8 cellular contexts compared by ENCODE assay signal in genomic region chr7:2558620-2559282, GRCh38. TPM values are rescaled to one million over a fixed set of nuclear protein-coding genes. Genes with fewer than 3 reads are reported as not detected.
DNase-seq lines count a peak whose midpoint lies in the region; ATAC-seq and TF ChIP-seq lines count a peak whose summit lies in the region.

IQCE (plus strand) TSS chr7:2558979; CDS start chr7:2559182, 203 bp downstream.

- peak within 1 kb of the TSS; percentile 77 for H3K4me3 Mint-ChIP-seq in activated CD4-positive, alpha-beta memory T cell treated with anti-CD3 and anti-CD28 coated beads for 36 hours

- no peak within 1 kb of the TSS for H3K27ac Mint-ChIP-seq in activated CD4-positive, alpha-beta memory T cell treated with anti-CD3 and anti-CD28 coated beads for 36 hours

- TF ChIP-seq CTCF in dorsolateral prefrontal cortex (IDR thresholded peaks at IDR 0.05 in 54 of 56, conservative IDR thresholded peaks at IDR 0.05 in 2 of 56; ENCODE audit: low read depth in 1 of 56, partially characterized antibody in 56 of 56) (peak in 14 of 56 donors; percentile 4 to 45 (median 20)), liver (IDR thresholded peaks at IDR 0.05; ENCODE audit: low read depth, low read length, missing input control) (no peak)

- peaks cover 3% of the 10 kb centered on the region for H3K36me3 Mint-ChIP-seq in activated CD4-positive, alpha-beta memory T cell treated with anti-CD3 and anti-CD28 coated beads for 36 hours

- CTCF ChIA-PET in activated CD4-positive, alpha-beta memory T cell treated with anti-CD3 and anti-CD28 coated beads for 36 hours (lab: Charles Lee) = interaction anchor here (0.7 to 2.4 kb wide), 3 partner anchors 35 to 152 kb away, joined by 4 to 9 read pairs (median 4); no protein-coding TSS in a partner anchor

- no peaks in the 10 kb centered on the region for H3K27me3 Mint-ChIP-seq in activated CD4-positive, alpha-beta memory T cell treated with anti-CD3 and anti-CD28 coated beads for 36 hours

- POLR2A ChIA-PET in activated CD4-positive, alpha-beta memory T cell treated with anti-CD3 and anti-CD28 coated beads for 36 hours (lab: Charles Lee) = interaction anchor here (1.3 kb wide), 1 partner anchor 152 kb away, joined by 3 read pairs; no protein-coding TSS in a partner anchor

- H3K9me3 ChIP-seq in liver (ENCODE audit: control insufficient read depth in 4 of 4, low read length in 3 of 4) = no peaks in the 10 kb centered on the region

- TF ChIP-seq RAD21 in liver (IDR thresholded peaks at IDR 0.05) = peak in 1 of 2 donors; percentile 30

- peak; percentile 55 for ATAC-seq in HG03457 (IDR thresholded peaks at IDR 0.05; ENCODE audit: unreplicated experiment)

- intact Hi-C loops in activated CD4-positive, alpha-beta memory T cell treated with anti-CD3 and anti-CD28 coated beads for 36 hours (cut with micrococcal nuclease) = loop anchor here (5.0 kb wide), 2 partner anchors 81 to 284 kb away; partner anchors contain the start of genes GNA12 and GRIFIN
- intact Hi-C loops in dorsolateral prefrontal cortex (cut with DNase I) = loop anchor here (5.0 to 10.0 kb wide), 3 partner anchors 106 to 984 kb away; partner anchors contain the start of genes EIF3B (in 1 of the 2) and PSMG3 (in 1 of the 2)

- no peaks in the 10 kb centered on the region for H3K36me3 ChIP-seq in liver (ENCODE audit: control insufficient read depth in 4 of 4, insufficient read depth in 3 of 4, low read depth in 1 of 4, low read length in 3 of 4)

- H3K9me3 Mint-ChIP-seq in activated CD4-positive, alpha-beta memory T cell treated with anti-CD3 and anti-CD28 coated beads for 36 hours = no peaks in the 10 kb centered on the region

- peak; percentile 98 for DNase-seq in AG20443 (ENCODE audit: low spot score)
- peak; percentile 89 for DNase-seq in GM19238 (ENCODE audit: insufficient read length, low spot score)
- DNase-seq in NCI-H82 (lab: John Stamatoyannopoulos, UW) = peak; percentile 94
- peak; percentile 94 for DNase-seq in activated CD4-positive, alpha-beta memory T cell treated with anti-CD3 and anti-CD28 coated beads for 36 hours
- DNase-seq in dorsolateral prefrontal cortex = peak; percentile 84 to 97 (median 89)
- DNase-seq in stimulated activated CD4-positive, alpha-beta T cell treated with anti-CD3 and anti-CD28 coated beads, Interleukin-4, amount 100 ng/mL, for 1 hour = peak; percentile 92

- H3K9ac ChIP-seq in liver (ENCODE audit: low read depth in 1 of 2, low read length in 2 of 2) = peak within 1 kb of the TSS; percentile 33 to 59

- H3K4me1 Mint-ChIP-seq in activated CD4-positive, alpha-beta memory T cell treated with anti-CD3 and anti-CD28 coated beads for 36 hours (ENCODE audit: low read depth) = peaks cover 24% of the 10 kb centered on the region

- H3K27ac ChIP-seq in dorsolateral prefrontal cortex = peak within 1 kb of the TSS in 49 of 59 donors; percentile 5 to 85 (median 60)
- H3K27ac ChIP-seq in liver (ENCODE audit: low read depth in 1 of 2, low read length in 2 of 2) = peak within 1 kb of the TSS; percentile 51 to 56

- H3K4me1 ChIP-seq in liver (ENCODE audit: control insufficient read depth in 4 of 4, insufficient read depth in 4 of 4, low read length in 3 of 4) = peaks cover 4 to 27% (median 20%) of the 10 kb centered on the region in 4 donors

- H3K4me3 ChIP-seq in dorsolateral prefrontal cortex (peak within 1 kb of the TSS; percentile 62 to 99 (median 85)), liver (ENCODE audit: low read depth in 1 of 3, low read length in 3 of 3) (peak within 1 kb of the TSS; percentile 62 to 99 (median 68))

- no peaks in the 10 kb centered on the region for H3K27me3 ChIP-seq in dorsolateral prefrontal cortex
- no peaks in the 10 kb centered on the region for H3K27me3 ChIP-seq in liver (ENCODE audit: control insufficient read depth in 4 of 4, insufficient read depth in 4 of 4, low read length in 3 of 4)

- WGBS in liver = 1% methylated on average over 67 of the region's 67 CpGs

TF ChIP-seq in liver, 16 proteins besides CTCF, POLR2A, EP300 and RAD21:
- TF ChIP-seq RXRA (IDR thresholded peaks at IDR 0.05) (peak in 1 of 2 donors; percentile 12), HNF4A (conservative IDR thresholded peaks at IDR 0.05) (no peak), EGR1 (IDR thresholded peaks at IDR 0.05; ENCODE audit: low read depth in 2 of 2) (peak in 1 of 2 donors; percentile 76), SP1 (IDR thresholded peaks at IDR 0.05) (peak; percentile 33), ATF3 (IDR thresholded peaks at IDR 0.05) (no peak)

RNA-seq across cellular contexts. Expression of gene IQCE, which starts in this region (rescaled TPM):
- total RNA-seq in activated CD4-positive, alpha-beta memory T cell treated with anti-CD3 and anti-CD28 coated beads for 36 hours = 10 to 100 TPM in 1 of 2 experiments, 1 to 10 TPM in 1; 8.5 to 10.7 TPM
- total RNA-seq in dorsolateral prefrontal cortex = 10 to 100 TPM; 26.3 to 72.5 (median 45.2) TPM
- 1 to 10 TPM; 2.6 to 5.9 TPM for total RNA-seq in liver
- polyA plus RNA-seq in liver = 1 to 10 TPM; 2.1 to 4.6 TPM

Comparison
In these comparisons a context has a peak if more than half of its experiments do, and no peak if none do; other contexts are left out.
1. Peak in every context shown above with its lines: DNase-seq, ATAC-seq, H3K4me3 ChIP-seq and H3K27ac ChIP-seq.